In genomic region chrX:141791856-141792255, GRCh38 we compare ENCODE assay signal across 2 cellular contexts.
A peak's percentile ranks its signal among the peaks of the same experiment; 100 is the strongest.
TF ChIP-seq lines count a peak whose summit lies in the region.

No MANE protein-coding gene starts in this region.

TF ChIP-seq in A549, 52 proteins besides CTCF, POLR2A, EP300 and RAD21:
- TF ChIP-seq E2F6 (IDR thresholded peaks at IDR 0.05; ENCODE audit: borderline replicate concordance, low read depth) (no peak), RARB (CRISPR knock-in tag; IDR thresholded peaks at IDR 0.05) (no peak), GATA3 (IDR thresholded peaks at IDR 0.05; ENCODE audit: borderline replicate concordance) (no peak), NFE2L2 (conservative IDR thresholded peaks at IDR 0.05; ENCODE audit: low read length) (peak; percentile 65), ATOH8 (CRISPR knock-in tag; IDR thresholded peaks at IDR 0.05; ENCODE audit: low read depth) (no peak), ELK1 (IDR thresholded peaks at IDR 0.05; ENCODE audit: low read depth, low read length) (no peak), SMC3 (IDR thresholded peaks at IDR 0.05) (no peak), NR3C1 (IDR thresholded peaks at IDR 0.05) (no peak), RCOR1 (IDR thresholded peaks at IDR 0.05; ENCODE audit: low read depth, low read length) (no peak), EHF (CRISPR knock-in tag; IDR thresholded peaks at IDR 0.05) (no peak), FOSL2 (IDR thresholded peaks at IDR 0.05) (no peak), FOSL2 (CRISPR knock-in tag; IDR thresholded peaks at IDR 0.05) (no peak), CBX8 (IDR thresholded peaks at IDR 0.05) (no peak), ESRRA (IDR thresholded peaks at IDR 0.05; ENCODE audit: borderline replicate concordance, low read length) (no peak), HOXA7 (CRISPR knock-in tag; IDR thresholded peaks at IDR 0.05) (no peak), FOXS1 (CRISPR knock-in tag; IDR thresholded peaks at IDR 0.05) (no peak), HOXB13 (CRISPR knock-in tag; IDR thresholded peaks at IDR 0.05; ENCODE audit: low read depth) (no peak), MAFK (IDR thresholded peaks at IDR 0.05; ENCODE audit: partially characterized antibody) (peak; percentile 92)
TF ChIP-seq in A549: peak in this region for 2.

TF ChIP-seq in K562, 482 proteins besides CTCF, POLR2A, EP300 and RAD21 (continued from another document):
- TF ChIP-seq MAFF (IDR thresholded peaks at IDR 0.05; ENCODE audit: low read length) (peak; percentile 40; the same call in 1 of the 2 replicates), KHSRP (IDR thresholded peaks at IDR 0.05) (no peak), C11orf30 (IDR thresholded peaks at IDR 0.05; ENCODE audit: low read depth) (0 out of 2 replicates have a peak, but pooled peaks have one; percentile 11), ZNF316 (IDR thresholded peaks at IDR 0.05) (peak; percentile 45; the same call in 1 of the 2 replicates), MAFG (tag; conservative IDR thresholded peaks at IDR 0.05) (peak; percentile 58)
